Comparison of ENCODE assay signal across 7 cellular contexts in genomic region chr16:68917541-68917940, GRCh38.
"Had no signal": no experiment of that assay in that cellular context is flagged by ENCODE, and none has a peak within 500 bp of the region (broad histone marks: within the 10 kb centered on the region; RNA-seq: fewer than 3 reads in every experiment).

No MANE protein-coding gene starts in this region.

- FAIRE-seq: HepG2, HTR-8/SVneo, K562 had no signal

- DNase-seq: IMR-90, KBM-7, KG1 had no signal

- H3K4me3 ChIP-seq: K562 had no signal

- H3K27ac ChIP-seq: HL-60 had no signal
